ENCODE assay signal across 16 cellular contexts in the genomic region with DNA sequence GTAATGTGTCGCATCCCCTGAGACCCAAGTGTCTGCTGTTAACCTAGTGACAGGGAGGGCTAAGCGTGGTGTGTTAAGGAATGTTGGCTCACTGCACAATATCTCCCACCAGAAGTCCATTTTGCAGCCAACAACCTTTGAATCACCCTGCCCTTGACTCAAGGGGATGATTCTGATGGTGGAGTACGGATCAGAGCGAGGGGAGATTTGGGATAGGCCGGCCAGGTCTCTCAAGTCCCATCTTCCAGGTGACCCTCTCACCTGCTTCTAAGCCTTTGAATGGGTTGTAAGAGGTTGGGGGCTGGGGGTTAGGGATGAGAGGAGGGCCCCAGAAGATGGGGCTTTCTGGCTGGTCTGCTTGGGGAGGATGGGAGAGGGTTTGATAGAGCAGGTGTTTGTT. TPM values are rescaled to one million over a fixed set of nuclear protein-coding genes. Genes with fewer than 3 reads are reported as not detected.
A peak's percentile ranks its signal among the peaks of the same experiment; 100 is the strongest.
DNase-seq lines count a peak whose midpoint lies in the region; ATAC-seq and TF ChIP-seq lines count a peak whose summit lies in the region.
"Had no signal": no experiment of that assay in that cellular context is flagged by ENCODE, and none has a peak within 500 bp of the region (broad histone marks: within the 10 kb centered on the region; RNA-seq: fewer than 3 reads in every experiment).

No MANE protein-coding gene starts in this region.

- peak; percentile 19 for DNase-seq in activated T-cell treated with anti-CD3 and anti-CD28 coated beads, Interleukin-2, amount 50 U/mL, for 24 hours
- no peak for DNase-seq in activated T-cell treated with anti-CD3 and anti-CD28 coated beads, Interleukin-2, amount 50 U/mL, for 1 hour
- DNase-seq in T-cell (no peak), immature natural killer cell (no peak), sigmoid colon (peak; percentile 55), SIG-M5 (lab: John Stamatoyannopoulos, UW) (no peak), HuH-7.5 (ENCODE audit: low spot score) (no peak)
- DNase-seq in NK-92 treated with Interleukin-12 subunit alpha and Interleukin-12 subunit beta, amount 100 ng/mL, for 24 hours (lab: John Stamatoyannopoulos, UW): no peak
- DNase-seq: DMS53, NCI-H1436 treated with DMSO at 0.1 percent for 48 hours, NCI-H2081, NCI-H345, NCI-H526 treated with DMSO at 0.1 percent for 48 hours, RPMI8226 had no signal

- H3K27me3 ChIP-seq in sigmoid colon: no peaks in the 10 kb centered on the region

- intact Hi-C loops in sigmoid colon (cut with DNase I): loop anchor here (2.0 kb wide), 1 partner anchor 34 kb away; no protein-coding TSS in a partner anchor

- no peak for TF ChIP-seq EP300 in sigmoid colon (IDR thresholded peaks at IDR 0.05)

- H3K9me3 ChIP-seq in sigmoid colon: no peaks in the 10 kb centered on the region
- H3K9me3 ChIP-seq: HAP-1 had no signal

- POLR2A ChIA-PET in T-cell (lab: Charles Lee): no interaction called here

- peaks cover 31% of the 10 kb centered on the region for H3K4me1 Mint-ChIP-seq in activated T-cell treated with anti-CD3 and anti-CD28 coated beads, Interleukin-2, amount 50 U/mL, for 24 hours (ENCODE audit: low read depth)
- H3K4me1 Mint-ChIP-seq in T-cell: peaks cover 21 to 38% (median 21%) of the 10 kb centered on the region in 3 donors
- peaks cover 25 to 28% of the 10 kb centered on the region in 2 donors for H3K4me1 Mint-ChIP-seq in immature natural killer cell

- TF ChIP-seq POLR2A in sigmoid colon (IDR thresholded peaks at IDR 0.05): no peak

- no peaks in the 10 kb centered on the region for H3K27me3 Mint-ChIP-seq in activated T-cell treated with anti-CD3 and anti-CD28 coated beads, Interleukin-2, amount 50 U/mL, for 24 hours
- H3K27me3 Mint-ChIP-seq in T-cell (no peaks in the 10 kb centered on the region), immature natural killer cell (ENCODE audit: low read depth in 3 of 3) (peaks cover 0 to 11% (median 0%) of the 10 kb centered on the region in 3 donors)
- H3K27me3 Mint-ChIP-seq: IgD-negative memory B cell had no signal

- CTCF ChIA-PET in T-cell (lab: Charles Lee): interaction anchor here in 1 of 2 donors (0.6 kb wide), 1 partner anchor 62 kb away, joined by 3 read pairs; no protein-coding TSS in a partner anchor

- H3K27ac Mint-ChIP-seq in activated T-cell treated with anti-CD3 and anti-CD28 coated beads, Interleukin-2, amount 50 U/mL, for 24 hours: no peak overlapping the region
- H3K27ac Mint-ChIP-seq in T-cell: no peak overlapping the region
- peak overlapping the region in 3 of 6 donors; percentile 22 to 80 (median 43) for H3K27ac Mint-ChIP-seq in immature natural killer cell

- H3K4me3 ChIP-seq in sigmoid colon: no peak overlapping the region
- H3K4me3 ChIP-seq: HAP-1 had no signal

- WGBS in sigmoid colon, 2 donors: 97% methylated on average over 5 of the region's 5 CpGs

- ATAC-seq in T-cell (replicated peaks in 1 of 4): no peak

- H3K4me3 Mint-ChIP-seq in activated T-cell treated with anti-CD3 and anti-CD28 coated beads, Interleukin-2, amount 50 U/mL, for 24 hours: no peak overlapping the region
- peak overlapping the region in 2 of 3 donors; percentile 44 to 80 for H3K4me3 Mint-ChIP-seq in T-cell
- peak overlapping the region; percentile 22 to 77 (median 53) for H3K4me3 Mint-ChIP-seq in immature natural killer cell

- peaks cover 0 to 9% (median 4%) of the 10 kb centered on the region in 4 donors for H3K4me1 ChIP-seq in sigmoid colon

- no peak for TF ChIP-seq CTCF in sigmoid colon (IDR thresholded peaks at IDR 0.05)

- no peak overlapping the region for H3K27ac ChIP-seq in sigmoid colon

- H3K36me3 Mint-ChIP-seq in activated T-cell treated with anti-CD3 and anti-CD28 coated beads, Interleukin-2, amount 50 U/mL, for 24 hours (ENCODE audit: low read depth): no peaks in the 10 kb centered on the region
- no peaks in the 10 kb centered on the region for H3K36me3 Mint-ChIP-seq in T-cell
- no peaks in the 10 kb centered on the region for H3K36me3 Mint-ChIP-seq in immature natural killer cell
- H3K36me3 Mint-ChIP-seq: IgD-negative memory B cell had no signal

- no peaks in the 10 kb centered on the region for H3K36me3 ChIP-seq in sigmoid colon
- H3K36me3 ChIP-seq: HAP-1 had no signal

- H3K9me3 Mint-ChIP-seq in activated T-cell treated with anti-CD3 and anti-CD28 coated beads, Interleukin-2, amount 50 U/mL, for 24 hours: no peaks in the 10 kb centered on the region
- H3K9me3 Mint-ChIP-seq in T-cell: no peaks in the 10 kb centered on the region
- no peaks in the 10 kb centered on the region for H3K9me3 Mint-ChIP-seq in immature natural killer cell
- H3K9me3 Mint-ChIP-seq: IgD-negative memory B cell had no signal

RNA-seq across cellular contexts. Expression of a gene that starts 43.3 kb away (rescaled TPM):
- total RNA-seq in T-cell: 10 to 100 TPM; 22.8 to 39.7 (median 27.4) TPM
- polyA plus RNA-seq in immature natural killer cell: 1 to 10 TPM; 4.7 to 8.0 (median 6.1) TPM
- total RNA-seq in sigmoid colon: 10 to 100 TPM in 2 of 4 donors, 1 to 10 TPM in 2; 7.2 to 14.3 (median 10.5) TPM
- 10 to 100 TPM in 1 of 3 donors, 1 to 10 TPM in 2; 6.9 to 13.8 (median 8.4) TPM for polyA plus RNA-seq in sigmoid colon

Comparison
In these comparisons a context has a peak if more than half of its experiments do, and no peak if none do; other contexts are left out.
1. DNase-seq: peak in activated T-cell treated with anti-CD3 and anti-CD28 coated beads, Interleukin-2, amount 50 U/mL, for 24 hours (single experiment) and sigmoid colon (single experiment); none in activated T-cell treated with anti-CD3 and anti-CD28 coated beads, Interleukin-2, amount 50 U/mL, for 1 hour (single experiment), T-cell (0 of 34), immature natural killer cell (0 of 3), SIG-M5 (single experiment), NK-92 treated with Interleukin-12 subunit alpha and Interleukin-12 subunit beta, amount 100 ng/mL, for 24 hours (single experiment) and HuH-7.5 (single experiment).